ENCODE assay signal across 8 cellular contexts in genomic region chr11:65489706-65490310, GRCh38. TPM values are rescaled to one million over a fixed set of nuclear protein-coding genes. Genes with fewer than 3 reads are reported as not detected.
A peak's percentile ranks its signal among the peaks of the same experiment; 100 is the strongest.
DNase-seq lines count a peak whose midpoint lies in the region; ATAC-seq and TF ChIP-seq lines count a peak whose summit lies in the region.

No MANE protein-coding gene starts in this region.

- H3K4me1 ChIP-seq in HEK293 (ENCODE audit: control insufficient read depth, insufficient read depth, low read length): peaks cover 37% of the 10 kb centered on the region

- POLR2A ChIA-PET in HEK293 (lab: Yijun Ruan, JAX): interaction anchor here (0.9 to 28.2 kb wide), 4 partner anchors 12 to 67 kb away, joined by 6 to 1129 read pairs (median 168); partner anchors contain the start of genes MALAT1 and NEAT1

- H3K4me3 ChIP-seq in HEK293 (ENCODE audit: low read depth, low read length): no peak overlapping the region

- H3K27me3 Mint-ChIP-seq in stimulated activated memory B cell treated with anti-CD40 and anti-IgM and Interleukin-4, amounts not matched to agents 10 μg/mL and 1 μg/mL and 100 μg/mL, for 72 hours: no peaks in the 10 kb centered on the region

- peak overlapping the region; percentile 72; the same call in 1 of the 2 replicates for H3K27ac ChIP-seq in HEK293 (ENCODE audit: extremely low read depth, low read depth, low read length)

- H3K4me1 Mint-ChIP-seq in stimulated activated memory B cell treated with anti-CD40 and anti-IgM and Interleukin-4, amounts not matched to agents 10 μg/mL and 1 μg/mL and 100 μg/mL, for 72 hours: peaks cover 75% of the 10 kb centered on the region

- CTCF ChIA-PET in HEK293 (lab: Yijun Ruan, JAX): interaction anchor here (0.5 to 1.7 kb wide), 4 partner anchors 9 to 328 kb away, joined by 3 to 5 read pairs (median 4); partner anchors contain the start of gene MALAT1

- no peak for TF ChIP-seq CTCF in HEK293 (tag by site-specific recombination; IDR thresholded peaks at IDR 0.05)

- H3K4me3 Mint-ChIP-seq in stimulated activated memory B cell treated with anti-CD40 and anti-IgM and Interleukin-4, amounts not matched to agents 10 μg/mL and 1 μg/mL and 100 μg/mL, for 72 hours: no peak overlapping the region

- no peaks in the 10 kb centered on the region for H3K36me3 Mint-ChIP-seq in stimulated activated memory B cell treated with anti-CD40 and anti-IgM and Interleukin-4, amounts not matched to agents 10 μg/mL and 1 μg/mL and 100 μg/mL, for 72 hours

- no peaks in the 10 kb centered on the region for H3K9me3 ChIP-seq in HEK293 (ENCODE audit: control insufficient read depth, insufficient read depth, low read depth, low read length)

- H3K36me3 ChIP-seq in HEK293 (ENCODE audit: control insufficient read depth in 2 of 2, insufficient read depth in 1 of 2, low read length in 2 of 2): no peaks in the 10 kb centered on the region

- H3K9me3 Mint-ChIP-seq in stimulated activated memory B cell treated with anti-CD40 and anti-IgM and Interleukin-4, amounts not matched to agents 10 μg/mL and 1 μg/mL and 100 μg/mL, for 72 hours: no peaks in the 10 kb centered on the region

- peak; percentile 69 for DNase-seq in astrocyte of the hippocampus (ENCODE audit: low read depth, low spot score)
- DNase-seq in kidney tubule cell (ENCODE audit: low spot score): peak; percentile 21
- DNase-seq in NCI-H510A (lab: John Stamatoyannopoulos, UW): no peak
- no peak for DNase-seq in ureter (ENCODE audit: low spot score)

- H3K27ac Mint-ChIP-seq in stimulated activated memory B cell treated with anti-CD40 and anti-IgM and Interleukin-4, amounts not matched to agents 10 μg/mL and 1 μg/mL and 100 μg/mL, for 72 hours: peak overlapping the region; percentile 95

- ATAC-seq in stimulated activated memory B cell treated with anti-CD40 and anti-IgM and Interleukin-4, amounts not matched to agents 10 μg/mL and 1 μg/mL and 100 μg/mL, for 72 hours: no peak
- no peak for ATAC-seq in GM19328 (IDR thresholded peaks at IDR 0.05; ENCODE audit: unreplicated experiment)
- ATAC-seq in GM21447 (IDR thresholded peaks at IDR 0.05; ENCODE audit: unreplicated experiment): no peak

TF ChIP-seq in HEK293, 187 proteins besides CTCF, POLR2A, EP300 and RAD21:
- no peak for TF ChIP-seq ZNF654 (tag by site-specific recombination; IDR thresholded peaks at IDR 0.05; ENCODE audit: low read depth)
- no peak for TF ChIP-seq ZSCAN5A (tag by site-specific recombination; IDR thresholded peaks at IDR 0.05)
- no peak for TF ChIP-seq RBAK (tag by site-specific recombination; IDR thresholded peaks at IDR 0.05)
- no peak for TF ChIP-seq ZNF404 (tag by site-specific recombination; IDR thresholded peaks at IDR 0.05)
- TF ChIP-seq ZNF211 (tag by site-specific recombination; IDR thresholded peaks at IDR 0.05; ENCODE audit: low read depth): no peak
- no peak for TF ChIP-seq ZNF433 (tag by site-specific recombination; IDR thresholded peaks at IDR 0.05; ENCODE audit: low read depth)
- no peak for TF ChIP-seq ZNF362 (tag by site-specific recombination; IDR thresholded peaks at IDR 0.05)
- TF ChIP-seq ZNF837 (tag by site-specific recombination; IDR thresholded peaks at IDR 0.05): no peak
- TF ChIP-seq ZBTB17 (tag by site-specific recombination; IDR thresholded peaks at IDR 0.05): 0 out of 2 replicates have a peak, but pooled peaks have one; percentile 26
TF ChIP-seq in HEK293: peak in this region for 1.

RNA-seq across cellular contexts. Expression of gene MALAT1, which starts 9.0 kb away (rescaled TPM):
- total RNA-seq in ureter: 19,443 TPM

RNA-seq across cellular contexts. Expression of gene SCYL1, which starts 35.1 kb away (rescaled TPM):
- 62.9 TPM for total RNA-seq in ureter

Comparison
In these comparisons a context has a peak if more than half of its experiments do, and no peak if none do; other contexts are left out.
1. DNase-seq: peak in astrocyte of the hippocampus (single experiment) and kidney tubule cell (single experiment); none in NCI-H510A (single experiment) and ureter (single experiment).